21 cellular contexts compared by ENCODE assay signal in the genomic region with DNA sequence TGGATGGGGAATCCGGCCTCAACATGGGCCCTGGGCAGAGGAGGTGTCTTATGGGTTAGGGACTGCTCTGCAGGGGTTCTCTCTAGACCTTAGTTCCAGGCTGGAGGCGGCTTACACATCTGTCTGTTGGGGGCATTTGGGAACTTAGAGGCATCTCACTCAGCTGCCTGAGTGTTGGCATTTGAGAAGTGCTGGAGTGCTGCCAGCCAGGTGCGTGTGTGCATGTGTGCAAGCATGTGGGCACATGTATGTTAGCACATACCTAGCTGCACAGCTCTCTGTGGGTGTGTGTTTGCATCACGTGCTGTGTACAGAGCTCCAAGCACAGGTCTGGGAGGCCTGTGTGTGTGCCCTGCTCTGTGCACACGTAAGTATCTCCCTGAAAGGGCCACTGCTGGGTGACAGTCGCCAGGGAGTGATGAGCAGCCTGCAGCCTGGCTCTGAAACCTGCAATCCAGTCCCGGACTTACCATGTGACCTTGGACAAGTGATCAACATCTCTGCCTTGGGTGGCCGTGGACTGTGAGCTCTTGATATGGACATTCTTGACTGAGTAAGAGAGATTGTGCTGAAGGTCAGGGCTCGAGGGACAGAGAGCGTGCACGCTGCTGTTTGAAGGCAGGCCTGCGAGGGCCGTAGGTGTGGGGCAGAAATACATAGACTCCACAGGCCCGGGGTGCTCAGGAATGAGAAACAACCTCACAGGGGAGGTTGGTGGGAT. TPM values are rescaled to one million over a fixed set of nuclear protein-coding genes. Genes with fewer than 3 reads are reported as not detected.
DNase-seq lines count a peak whose midpoint lies in the region; ATAC-seq and TF ChIP-seq lines count a peak whose summit lies in the region.
"Had no signal": no experiment of that assay in that cellular context is flagged by ENCODE, and none has a peak within 500 bp of the region (broad histone marks: within the 10 kb centered on the region; RNA-seq: fewer than 3 reads in every experiment).

No MANE protein-coding gene starts in this region.

- peaks cover 35% of the 10 kb centered on the region for H3K4me1 Mint-ChIP-seq in nephron progenitor cell
- H3K4me1 Mint-ChIP-seq in activated T-cell treated with anti-CD3 and anti-CD28 coated beads, Interleukin-2, amount 50 U/mL, for 72 hours (ENCODE audit: low read depth) = peaks cover 2% of the 10 kb centered on the region

- H3K27ac ChIP-seq in HEK293 (ENCODE audit: extremely low read depth, low read depth, low read length) (no peak overlapping the region), temporal lobe (ENCODE audit: low read depth, low read length) (peak overlapping the region; percentile 18)
- H3K27ac ChIP-seq: GM23248, HL-60 had no signal

- H3K36me3 ChIP-seq in HEK293 (ENCODE audit: control insufficient read depth in 2 of 2, insufficient read depth in 1 of 2, low read length in 2 of 2) = no peaks in the 10 kb centered on the region
- H3K36me3 ChIP-seq: BE2C, HAP-1 had no signal

- H3K36me3 Mint-ChIP-seq in nephron progenitor cell (ENCODE audit: low read depth) = no peaks in the 10 kb centered on the region
- H3K36me3 Mint-ChIP-seq in activated T-cell treated with anti-CD3 and anti-CD28 coated beads, Interleukin-2, amount 50 U/mL, for 72 hours (ENCODE audit: insufficient read depth in 2 of 2) = no peaks in the 10 kb centered on the region
- H3K36me3 Mint-ChIP-seq: CD4-positive, alpha-beta memory T cell had no signal

- peaks cover 83% of the 10 kb centered on the region for H3K27me3 Mint-ChIP-seq in nephron progenitor cell (ENCODE audit: low read depth, poor library complexity)
- H3K27me3 Mint-ChIP-seq in activated T-cell treated with anti-CD3 and anti-CD28 coated beads, Interleukin-2, amount 50 U/mL, for 72 hours (ENCODE audit: low read depth) = peaks cover 10% of the 10 kb centered on the region

- no peak for ATAC-seq in GM19324 (IDR thresholded peaks at IDR 0.05; ENCODE audit: low FRiP score, unreplicated experiment)
- no peak for ATAC-seq in activated T-cell treated with anti-CD3 and anti-CD28 coated beads, Interleukin-2, amount 50 U/mL, for 72 hours (replicated peaks in 1 of 2)

- POLR2A ChIA-PET in HEK293 (lab: Yijun Ruan, JAX) = no interaction called here

- CTCF ChIA-PET in HEK293 (lab: Yijun Ruan, JAX) = no interaction called here

- H3K4me3 Mint-ChIP-seq in nephron progenitor cell = no peak overlapping the region
- no peak overlapping the region for H3K4me3 Mint-ChIP-seq in activated T-cell treated with anti-CD3 and anti-CD28 coated beads, Interleukin-2, amount 50 U/mL, for 72 hours
- H3K4me3 Mint-ChIP-seq: CD14-positive monocyte; CD4-positive, alpha-beta memory T cell; IgD-negative memory B cell had no signal

- peak; percentile 59 for DNase-seq in NCI-H2171 treated with DMSO at 0.1 percent for 48 hours (lab: John Stamatoyannopoulos, UW)
- DNase-seq in nephron progenitor cell = no peak
- DNase-seq in activated T-cell treated with anti-CD3 and anti-CD28 coated beads, Interleukin-2, amount 50 U/mL, for 72 hours = no peak
- DNase-seq in SIG-M5 treated with dmso at 0.1 percent for 504 hours (lab: John Stamatoyannopoulos, UW; ENCODE audit: unreplicated experiment) = no peak
- DNase-seq in NCI-H1930 (lab: John Stamatoyannopoulos, UW) = no peak
- DNase-seq: ACHN; BE2C; CD4-positive, alpha-beta memory T cell; DMS79 treated with DMSO at 0.1 percent for 48 hours; GF-D8; GM23248; KBM-7 had no signal

- no peaks in the 10 kb centered on the region for H3K9me3 Mint-ChIP-seq in nephron progenitor cell
- no peaks in the 10 kb centered on the region for H3K9me3 Mint-ChIP-seq in activated T-cell treated with anti-CD3 and anti-CD28 coated beads, Interleukin-2, amount 50 U/mL, for 72 hours
- H3K9me3 Mint-ChIP-seq: CD4-positive, alpha-beta memory T cell; IgD-negative memory B cell had no signal

- H3K4me1 ChIP-seq in HEK293 (ENCODE audit: control insufficient read depth, insufficient read depth, low read length) = no peaks in the 10 kb centered on the region
- H3K4me1 ChIP-seq: HAP-1 had no signal

- H3K9me3 ChIP-seq in HEK293 (ENCODE audit: control insufficient read depth, insufficient read depth, low read depth, low read length) = no peaks in the 10 kb centered on the region
- H3K9me3 ChIP-seq: BE2C, HAP-1 had no signal

- H3K4me3 ChIP-seq in HEK293 (ENCODE audit: low read depth, low read length) = no peak overlapping the region
- H3K4me3 ChIP-seq: GM23248, HAP-1 had no signal

- H3K27ac Mint-ChIP-seq in nephron progenitor cell = peak overlapping the region; percentile 29
- H3K27ac Mint-ChIP-seq in activated T-cell treated with anti-CD3 and anti-CD28 coated beads, Interleukin-2, amount 50 U/mL, for 72 hours = no peak overlapping the region
- H3K27ac Mint-ChIP-seq: CD14-positive monocyte; CD4-positive, alpha-beta memory T cell; IgD-negative memory B cell had no signal

- TF ChIP-seq CTCF in HEK293 (tag by site-specific recombination; IDR thresholded peaks at IDR 0.05) (no peak), nephron progenitor cell (IDR thresholded peaks at IDR 0.05) (no peak)

TF ChIP-seq in HEK293, 187 proteins besides CTCF, POLR2A, EP300 and RAD21:
- TF ChIP-seq, protein P1, sequence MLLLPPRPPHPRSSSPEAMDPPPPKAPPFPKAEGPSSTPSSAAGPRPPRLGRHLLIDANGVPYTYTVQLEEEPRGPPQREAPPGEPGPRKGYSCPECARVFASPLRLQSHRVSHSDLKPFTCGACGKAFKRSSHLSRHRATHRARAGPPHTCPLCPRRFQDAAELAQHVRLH (tag by site-specific recombination; IDR thresholded peaks at IDR 0.05) = no peak
- peak; percentile 72 for TF ChIP-seq GLIS1 (tag by site-specific recombination; IDR thresholded peaks at IDR 0.05)

RNA-seq across cellular contexts. Expression of gene LRTM2, which starts 5.2 kb away (rescaled TPM):
- 2.2 TPM for total RNA-seq in temporal lobe
- total RNA-seq in activated T-cell treated with anti-CD3 and anti-CD28 coated beads, Interleukin-2, amount 50 U/mL, for 72 hours = under 1 TPM in 1 of 2 donors, not detected in 1; 0.14 TPM
- total RNA-seq: CD4-positive, alpha-beta memory T cell; GM23248; H4; HT1080 had no signal
